1 cellular context compared by ENCODE assay signal in genomic region chr1:37945743-37946702, GRCh38.
TF ChIP-seq lines count a peak whose summit lies in the region.

No MANE protein-coding gene starts in this region.

TF ChIP-seq in K562, 482 proteins besides CTCF, POLR2A, EP300 and RAD21 (continued from another document and continues in another):
- TF ChIP-seq RERE (CRISPR knock-in tag; IDR thresholded peaks at IDR 0.05; ENCODE audit: borderline replicate concordance) (no peak), MED1 (CRISPR knock-in tag; IDR thresholded peaks at IDR 0.05; ENCODE audit: borderline replicate concordance) (no peak), WHSC1 (IDR thresholded peaks at IDR 0.05; ENCODE audit: low read length) (no peak), KAT2B (IDR thresholded peaks at IDR 0.05; ENCODE audit: low read depth, low read length) (no peak), SFPQ (IDR thresholded peaks at IDR 0.05; ENCODE audit: low read depth, low read length) (no peak), KDM1A (IDR thresholded peaks at IDR 0.05) (no peak), ZC3H4 (CRISPR knock-in tag; IDR thresholded peaks at IDR 0.05; ENCODE audit: borderline replicate concordance) (no peak), E2F4 (CRISPR knock-in tag; IDR thresholded peaks at IDR 0.05; ENCODE audit: low read depth) (no peak), RBM22 (IDR thresholded peaks at IDR 0.05; ENCODE audit: low read depth, low read length, poor library complexity, severe bottlenecking) (no peak), NCOA2 (IDR thresholded peaks at IDR 0.05; ENCODE audit: partially characterized antibody in 2 of 2) (no peak), MAFK (IDR thresholded peaks at IDR 0.05; ENCODE audit: low read length) (no peak; the same call in 1 of the 2 replicates), RBM25 (IDR thresholded peaks at IDR 0.05; ENCODE audit: low read depth, low read length, severe bottlenecking) (no peak), AFF1 (IDR thresholded peaks at IDR 0.05; ENCODE audit: low read depth in 1 of 2, partially characterized antibody in 2 of 2) (no peak), POLR2AphosphoS5 (IDR thresholded peaks at IDR 0.05; ENCODE audit: control insufficient read depth, insufficient read depth, low read depth, low read length) (peak; percentile 46), MXI1 (IDR thresholded peaks at IDR 0.05; ENCODE audit: low read depth, low read length) (peak; percentile 56; the same call in 1 of the 2 replicates), NCOA1 (IDR thresholded peaks at IDR 0.05; ENCODE audit: low read depth) (no peak), KDM5B (IDR thresholded peaks at IDR 0.05; ENCODE audit: insufficient replicate concordance, low read depth, low read length) (no peak), CHD2 (IDR thresholded peaks at IDR 0.05; ENCODE audit: low read depth, low read length) (no peak), C11orf30 (IDR thresholded peaks at IDR 0.05; ENCODE audit: low read depth) (peak; percentile 61; the same call in 1 of the 2 replicates), FOXK1 (CRISPR knock-in tag; IDR thresholded peaks at IDR 0.05; ENCODE audit: borderline replicate concordance) (no peak), DNMT1 (IDR thresholded peaks at IDR 0.05) (no peak), HSF4 (CRISPR knock-in tag; IDR thresholded peaks at IDR 0.05; ENCODE audit: borderline replicate concordance) (no peak), ZNF551 (CRISPR knock-in tag; IDR thresholded peaks at IDR 0.05) (no peak), CREB3 (tag; conservative IDR thresholded peaks at IDR 0.05; ENCODE audit: low read depth) (0 out of 2 replicates have a peak, but pooled peaks have one; percentile 45), ZNF740 (CRISPR knock-in tag; IDR thresholded peaks at IDR 0.05) (0 out of 2 replicates have a peak, but pooled peaks have one; percentile 5), ZNF740 (tag; IDR thresholded peaks at IDR 0.05) (no peak), KDM4B (IDR thresholded peaks at IDR 0.05; ENCODE audit: borderline replicate concordance in 2 of 2, low read depth in 1 of 2) (0 out of 4 replicates have a peak, but pooled peaks of 1 of the 2 experiments have one; percentile 15), REST (CRISPR knock-in tag; IDR thresholded peaks at IDR 0.05; ENCODE audit: low read depth) (no peak), FOXJ3 (CRISPR knock-in tag; IDR thresholded peaks at IDR 0.05) (no peak), GTF2A2 (tag; IDR thresholded peaks at IDR 0.05) (no peak), HMBOX1 (IDR thresholded peaks at IDR 0.05) (no peak), TFAP4 (CRISPR knock-in tag; IDR thresholded peaks at IDR 0.05; ENCODE audit: borderline replicate concordance) (no peak), RBM39 (optimal IDR thresholded peaks at IDR 0.05; ENCODE audit: low read depth, low read length) (no peak), PKNOX1 (IDR thresholded peaks at IDR 0.05) (no peak), CHD1 (IDR thresholded peaks at IDR 0.05; ENCODE audit: low read length) (peak; percentile 76), ARID1B (IDR thresholded peaks at IDR 0.05) (peak; percentile 48; the same call in 1 of the 2 replicates), YBX1 (IDR thresholded peaks at IDR 0.05) (no peak), TARDBP (IDR thresholded peaks at IDR 0.05) (no peak)
